1 cellular context compared by ENCODE assay signal in genomic region chr2:157691695-157692094, GRCh38.
TF ChIP-seq lines count a peak whose summit lies in the region.

No MANE protein-coding gene starts in this region.

TF ChIP-seq in K562, 482 proteins besides CTCF, POLR2A, EP300 and RAD21 (continued from another document):
- TF ChIP-seq CEBPG (CRISPR knock-in tag; IDR thresholded peaks at IDR 0.05): 0 out of 2 replicates have a peak, but pooled peaks have one; percentile 44
- peak; percentile 77 to 92 for TF ChIP-seq CEBPG (tag; conservative IDR thresholded peaks at IDR 0.05 in 1 of 2, IDR thresholded peaks at IDR 0.05 in 1 of 2)
- TF ChIP-seq STAG1 (CRISPR knock-in tag; IDR thresholded peaks at IDR 0.05; ENCODE audit: borderline replicate concordance): no peak
- no peak for TF ChIP-seq PBX2 (CRISPR knock-in tag; IDR thresholded peaks at IDR 0.05; ENCODE audit: low read depth)
- TF ChIP-seq PBX2 (tag; conservative IDR thresholded peaks at IDR 0.05; ENCODE audit: low read depth): peak; percentile 66; the same call in 1 of the 2 replicates
- no peak for TF ChIP-seq RBM22 (IDR thresholded peaks at IDR 0.05; ENCODE audit: low read depth, low read length, poor library complexity, severe bottlenecking)
- TF ChIP-seq NFYB (IDR thresholded peaks at IDR 0.05; ENCODE audit: extremely low read depth, insufficient read length): no peak
- TF ChIP-seq CREB5 (CRISPR knock-in tag; IDR thresholded peaks at IDR 0.05): no peak
- peak; percentile 73 for TF ChIP-seq DACH1 (IDR thresholded peaks at IDR 0.05; ENCODE audit: partially characterized antibody)
- peak; percentile 93 for TF ChIP-seq CEBPB (tag; IDR thresholded peaks at IDR 0.05)
- no peak for TF ChIP-seq HOXB6 (CRISPR knock-in tag; IDR thresholded peaks at IDR 0.05; ENCODE audit: borderline replicate concordance)
- no peak for TF ChIP-seq POLR2H (tag; IDR thresholded peaks at IDR 0.05; ENCODE audit: low read depth)
- no peak for TF ChIP-seq POLR3G (IDR thresholded peaks at IDR 0.05; ENCODE audit: extremely low read depth, insufficient read length, insufficient replicate concordance)
- no peak for TF ChIP-seq KLF10 (CRISPR knock-in tag; IDR thresholded peaks at IDR 0.05)
- no peak for TF ChIP-seq BHLHE40 (IDR thresholded peaks at IDR 0.05; ENCODE audit: low read length)
- TF ChIP-seq TAL1 (IDR thresholded peaks at IDR 0.05): peak; percentile 48
- no peak for TF ChIP-seq ZNF407 (IDR thresholded peaks at IDR 0.05; ENCODE audit: low read depth)
- no peak for TF ChIP-seq DMBX1 (CRISPR knock-in tag; IDR thresholded peaks at IDR 0.05; ENCODE audit: borderline replicate concordance)
- no peak for TF ChIP-seq KDM5B (IDR thresholded peaks at IDR 0.05; ENCODE audit: insufficient replicate concordance, low read depth, low read length)
- no peak for TF ChIP-seq USF2 (CRISPR knock-in tag; IDR thresholded peaks at IDR 0.05)
- no peak for TF ChIP-seq SFPQ (IDR thresholded peaks at IDR 0.05; ENCODE audit: low read depth, low read length)
- no peak for TF ChIP-seq SMARCC2 (IDR thresholded peaks at IDR 0.05; ENCODE audit: low read depth)
- TF ChIP-seq CBX2 (IDR thresholded peaks at IDR 0.05; ENCODE audit: insufficient read depth, low read length, poor library complexity, severe bottlenecking): no peak
- peak; percentile 84 for TF ChIP-seq MEIS2 (IDR thresholded peaks at IDR 0.05; ENCODE audit: partially characterized antibody)
- TF ChIP-seq NBN (IDR thresholded peaks at IDR 0.05; ENCODE audit: low read depth): no peak
- TF ChIP-seq FOXA3 (CRISPR knock-in tag; conservative IDR thresholded peaks at IDR 0.05 in 1 of 2, IDR thresholded peaks at IDR 0.05 in 1 of 2): peak; percentile 48 to 82; a peak in 3 of 4 replicates
- TF ChIP-seq SRF (CRISPR knock-in tag; IDR thresholded peaks at IDR 0.05): no peak
- no peak for TF ChIP-seq HSF4 (CRISPR knock-in tag; IDR thresholded peaks at IDR 0.05; ENCODE audit: borderline replicate concordance)
- TF ChIP-seq PYGO2 (tag; IDR thresholded peaks at IDR 0.05): no peak
- TF ChIP-seq ZNF561 (CRISPR knock-in tag; conservative IDR thresholded peaks at IDR 0.05): no peak
- no peak for TF ChIP-seq U2AF1 (optimal IDR thresholded peaks at IDR 0.05; ENCODE audit: low read depth, low read length)
TF ChIP-seq in K562: peak in this region for 20.
